1 cellular context compared by ENCODE assay signal in genomic region chr3:62493116-62493801, GRCh38.
TF ChIP-seq lines count a peak whose summit lies in the region.

No MANE protein-coding gene starts in this region.

TF ChIP-seq in SK-N-SH, 30 proteins besides CTCF, POLR2A, EP300 and RAD21 (continued from another document):
- 0 out of 2 replicates have a peak, but pooled peaks have one; percentile 10 for TF ChIP-seq SMC3 (IDR thresholded peaks at IDR 0.05; ENCODE audit: low read depth, low read length)
TF ChIP-seq in SK-N-SH: peak in this region for 1.
